12 cellular contexts compared by ENCODE assay signal in the genomic region with DNA sequence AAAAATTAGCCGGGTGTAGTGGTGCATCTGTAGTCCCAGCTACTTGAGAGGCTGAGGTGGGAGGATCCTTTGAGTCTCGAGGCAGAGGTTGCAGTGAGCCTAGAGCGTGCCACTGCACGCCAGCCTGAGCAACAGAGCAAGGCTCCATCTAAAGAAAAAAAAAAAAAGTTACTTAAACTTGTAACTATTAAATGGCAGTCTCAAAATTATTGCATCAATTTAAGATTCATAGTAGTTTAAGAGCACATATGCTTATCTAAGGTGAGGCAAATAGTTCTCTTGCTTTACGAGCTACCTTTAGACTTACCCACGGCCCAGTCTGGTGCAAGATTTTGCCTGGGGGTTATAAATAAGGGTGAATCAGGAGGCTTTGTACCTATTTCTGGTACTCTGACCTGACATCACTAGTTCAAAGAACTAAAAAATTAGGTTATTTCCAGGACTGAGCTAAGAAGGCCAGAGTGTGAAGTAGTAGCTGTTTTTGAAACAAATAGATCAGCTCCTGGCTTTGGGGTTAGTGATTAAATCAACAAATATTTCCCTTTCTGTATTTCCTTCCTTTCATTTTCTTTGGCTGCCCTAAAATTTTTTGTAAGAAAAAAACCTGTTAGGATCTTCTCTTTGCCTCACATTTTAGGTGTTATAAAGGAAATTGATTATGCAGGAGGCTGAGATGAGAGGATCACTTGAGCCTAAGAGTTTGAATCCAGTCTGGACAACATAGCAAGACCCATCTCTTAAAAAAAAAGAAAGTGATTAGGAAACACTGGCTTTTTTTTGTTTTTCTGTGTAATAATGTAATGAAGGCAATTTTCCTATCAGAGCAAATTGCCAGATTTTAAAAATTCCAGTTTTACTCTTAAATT. TPM values are rescaled to one million over a fixed set of nuclear protein-coding genes. Genes with fewer than 3 reads are reported as not detected.
DNase-seq lines count a peak whose midpoint lies in the region; ATAC-seq and TF ChIP-seq lines count a peak whose summit lies in the region.
"Had no signal": no experiment of that assay in that cellular context is flagged by ENCODE, and none has a peak within 500 bp of the region (broad histone marks: within the 10 kb centered on the region; RNA-seq: fewer than 3 reads in every experiment).

No MANE protein-coding gene starts in this region.

- no peak for DNase-seq in CD8-positive, alpha-beta T cell
- DNase-seq in right lobe of liver (no peak), NCI-H1694 treated with DMSO at 0.1 percent for 48 hours (lab: John Stamatoyannopoulos, UW) (no peak)
- no peak for DNase-seq in activated CD4-positive, CD25-positive, alpha-beta regulatory T cell treated with anti-CD3 and anti-CD28 coated beads, Interleukin-2, amount 50 U/mL, for 72 hours
- DNase-seq: DMS79 treated with DMSO at 0.1 percent for 48 hours, heart right ventricle, right cardiac atrium, SHP77 had no signal

- ATAC-seq in CD8-positive, alpha-beta T cell: no peak
- peak; percentile 16 for ATAC-seq in HG03378 (IDR thresholded peaks at IDR 0.05; ENCODE audit: unreplicated experiment)
- ATAC-seq in activated T-helper 17 cell treated with anti-CD3 and anti-CD28 coated beads, Interleukin-2, amount 50 U/mL, for 72 hours (replicated peaks): peak; percentile 25
- peak in 1 of 4 donors; percentile 19 for ATAC-seq in right lobe of liver
- no peak for ATAC-seq in GM21825 (IDR thresholded peaks at IDR 0.05; ENCODE audit: unreplicated experiment)
- ATAC-seq in HG02852 (IDR thresholded peaks at IDR 0.05; ENCODE audit: unreplicated experiment): no peak
- ATAC-seq: heart right ventricle, right cardiac atrium had no signal

- peaks cover 65% of the 10 kb centered on the region for H3K4me1 Mint-ChIP-seq in CD8-positive, alpha-beta T cell (ENCODE audit: low read depth)
- H3K4me1 Mint-ChIP-seq in activated T-helper 17 cell treated with anti-CD3 and anti-CD28 coated beads, Interleukin-2, amount 50 U/mL, for 72 hours: peaks cover 8% of the 10 kb centered on the region

- H3K9me3 Mint-ChIP-seq in CD8-positive, alpha-beta T cell: no peaks in the 10 kb centered on the region
- H3K9me3 Mint-ChIP-seq in activated T-helper 17 cell treated with anti-CD3 and anti-CD28 coated beads, Interleukin-2, amount 50 U/mL, for 72 hours: no peaks in the 10 kb centered on the region

- POLR2A ChIA-PET in CD8-positive, alpha-beta T cell (lab: Charles Lee): interaction anchor here (5.6 kb wide), 1 partner anchor 10 kb away, joined by 130 read pairs; a partner anchor contains a TSS

- H3K36me3 Mint-ChIP-seq in CD8-positive, alpha-beta T cell: peaks cover 39% of the 10 kb centered on the region
- H3K36me3 Mint-ChIP-seq in activated T-helper 17 cell treated with anti-CD3 and anti-CD28 coated beads, Interleukin-2, amount 50 U/mL, for 72 hours (ENCODE audit: low read depth): peaks cover 94% of the 10 kb centered on the region

- H3K27me3 ChIP-seq in CD8-positive, alpha-beta T cell (ENCODE audit: insufficient read depth, low read length): no peaks in the 10 kb centered on the region
- no peaks in the 10 kb centered on the region for H3K27me3 ChIP-seq in right lobe of liver
- H3K27me3 ChIP-seq: heart right ventricle had no signal

- H3K4me1 ChIP-seq in CD8-positive, alpha-beta T cell (ENCODE audit: insufficient read depth, low read length): peaks cover 39% of the 10 kb centered on the region
- peaks cover 0 to 35% (median 5%) of the 10 kb centered on the region in 4 donors for H3K4me1 ChIP-seq in right lobe of liver

- no peaks in the 10 kb centered on the region for H3K9me3 ChIP-seq in CD8-positive, alpha-beta T cell (ENCODE audit: low read length)
- H3K9me3 ChIP-seq in right lobe of liver: no peaks in the 10 kb centered on the region
- H3K9me3 ChIP-seq: heart right ventricle had no signal

- H3K27ac ChIP-seq in CD8-positive, alpha-beta T cell (ENCODE audit: low read depth, low read length): no peak overlapping the region
- peak overlapping the region; percentile 11 to 88 (median 80) for H3K27ac ChIP-seq in right lobe of liver

- peak overlapping the region; percentile 97 for H3K4me3 Mint-ChIP-seq in CD8-positive, alpha-beta T cell
- peak overlapping the region; percentile 95 for H3K4me3 Mint-ChIP-seq in activated T-helper 17 cell treated with anti-CD3 and anti-CD28 coated beads, Interleukin-2, amount 50 U/mL, for 72 hours

- H3K36me3 ChIP-seq in CD8-positive, alpha-beta T cell (ENCODE audit: insufficient read depth, low read length): no peaks in the 10 kb centered on the region
- H3K36me3 ChIP-seq in right lobe of liver: peaks cover 0 to 8% (median 2%) of the 10 kb centered on the region in 4 donors

- no peak overlapping the region for H3K4me3 ChIP-seq in CD8-positive, alpha-beta T cell (ENCODE audit: low read depth, low read length)
- H3K4me3 ChIP-seq in right lobe of liver: peak overlapping the region; percentile 92 to 97 (median 95)

- intact Hi-C loops in CD8-positive, alpha-beta T cell (cut with DNase I, micrococcal nuclease): loop anchor here in 1 of 2 experiments (5.0 to 10.0 kb wide), 3 partner anchors 378 to 691 kb away; a partner anchor contains a TSS
- intact Hi-C loops in right lobe of liver (cut with DNase I): no loop called here

- CTCF ChIA-PET in CD8-positive, alpha-beta T cell (lab: Charles Lee): interaction anchor here (0.7 to 6.1 kb wide), 5 partner anchors 9 to 605 kb away, joined by 3 to 87 read pairs (median 4); a partner anchor contains a TSS

- TF ChIP-seq POLR2A in right lobe of liver (IDR thresholded peaks at IDR 0.05): no peak

- WGBS in right lobe of liver (ENCODE audit: insufficient coverage, low coverage, low lambda C conversion rate, missing lambda C conversion rate): 14% methylated on average over 6 of the region's 6 CpGs

- peak overlapping the region; percentile 85 for H3K27ac Mint-ChIP-seq in CD8-positive, alpha-beta T cell
- H3K27ac Mint-ChIP-seq in activated T-helper 17 cell treated with anti-CD3 and anti-CD28 coated beads, Interleukin-2, amount 50 U/mL, for 72 hours: peak overlapping the region; percentile 87

- H3K27me3 Mint-ChIP-seq in CD8-positive, alpha-beta T cell (ENCODE audit: low read depth): no peaks in the 10 kb centered on the region
- H3K27me3 Mint-ChIP-seq in activated T-helper 17 cell treated with anti-CD3 and anti-CD28 coated beads, Interleukin-2, amount 50 U/mL, for 72 hours: no peaks in the 10 kb centered on the region

- TF ChIP-seq CTCF in CD8-positive, alpha-beta T cell (IDR thresholded peaks at IDR 0.05): no peak
- TF ChIP-seq CTCF in right lobe of liver (IDR thresholded peaks at IDR 0.05): no peak

RNA-seq across cellular contexts. Expression of a gene that starts 3.6 kb away (rescaled TPM):
- total RNA-seq in CD8-positive, alpha-beta T cell: 10 to 100 TPM; 22.6 to 24.0 TPM
- total RNA-seq in activated T-helper 17 cell treated with anti-CD3 and anti-CD28 coated beads, Interleukin-2, amount 50 U/mL, for 72 hours: 10 to 100 TPM; 44.6 to 49.3 TPM
- total RNA-seq in right lobe of liver: 10 to 100 TPM; 26.1 to 37.0 (median 30.5) TPM

RNA-seq across cellular contexts. Expression of a gene that starts 3.7 kb away (rescaled TPM):
- 100 to 1,000 TPM; 302 to 318 TPM for total RNA-seq in CD8-positive, alpha-beta T cell
- total RNA-seq in activated T-helper 17 cell treated with anti-CD3 and anti-CD28 coated beads, Interleukin-2, amount 50 U/mL, for 72 hours: 100 to 1,000 TPM; 182 to 184 TPM
- 100 to 1,000 TPM in 2 of 6 experiments, 10 to 100 TPM in 4; 67.4 to 157 (median 82.7) TPM for total RNA-seq in right lobe of liver

RNA-seq across cellular contexts. Expression of a gene that starts 10.9 kb away (rescaled TPM):
- 10 to 100 TPM in 1 of 2 experiments, 1 to 10 TPM in 1; 9.3 to 11.7 TPM for total RNA-seq in CD8-positive, alpha-beta T cell
- 10 to 100 TPM in 1 of 2 donors, 1 to 10 TPM in 1; 9.3 to 11.6 TPM for total RNA-seq in activated T-helper 17 cell treated with anti-CD3 and anti-CD28 coated beads, Interleukin-2, amount 50 U/mL, for 72 hours
- total RNA-seq in right lobe of liver: 1 to 10 TPM; 2.6 to 9.7 (median 6.0) TPM

RNA-seq across cellular contexts. Expression of a gene that starts 25.4 kb away (rescaled TPM):
- 1 to 10 TPM; 6.2 to 7.3 TPM for total RNA-seq in CD8-positive, alpha-beta T cell
- total RNA-seq in activated T-helper 17 cell treated with anti-CD3 and anti-CD28 coated beads, Interleukin-2, amount 50 U/mL, for 72 hours: 10 to 100 TPM; 29.6 to 62.2 TPM
- 1 to 10 TPM; 3.1 to 5.6 (median 4.3) TPM for total RNA-seq in right lobe of liver

RNA-seq across cellular contexts. Expression of a gene that starts 38.0 kb away (rescaled TPM):
- total RNA-seq in CD8-positive, alpha-beta T cell: 1,000 to 10,000 TPM; 3,843 to 3,876 TPM
- 1,000 to 10,000 TPM; 2,187 to 2,396 TPM for total RNA-seq in activated T-helper 17 cell treated with anti-CD3 and anti-CD28 coated beads, Interleukin-2, amount 50 U/mL, for 72 hours
- total RNA-seq in right lobe of liver: 1,000 to 10,000 TPM in 2 of 6 experiments, 100 to 1,000 TPM in 4; 431 to 1,761 (median 531) TPM

Comparison
In these comparisons a context has a peak if more than half of its experiments do, and no peak if none do; other contexts are left out.
1. ATAC-seq: peak in HG03378 (single experiment) and activated T-helper 17 cell treated with anti-CD3 and anti-CD28 coated beads, Interleukin-2, amount 50 U/mL, for 72 hours (single experiment); none in CD8-positive, alpha-beta T cell (single experiment), GM21825 (single experiment) and HG02852 (single experiment).